In genomic region chr17:19558946-19559345, GRCh38 we compare ENCODE assay signal across 20 cellular contexts. TPM values are rescaled to one million over a fixed set of nuclear protein-coding genes. Genes with fewer than 3 reads are reported as not detected.
"Had no signal": no experiment of that assay in that cellular context is flagged by ENCODE, and none has a peak within 500 bp of the region (broad histone marks: within the 10 kb centered on the region; RNA-seq: fewer than 3 reads in every experiment).

No MANE protein-coding gene starts in this region.

- H3K9me3 ChIP-seq: SK-N-SH had no signal

- ATAC-seq: K562, Panc1 had no signal

- DNase-seq: Kasumi-1, MM.1S, NCI-H1092 treated with DMSO at 0.1 percent for 48 hours, NCI-H1436, NCI-H187, NCI-H2029 treated with DMSO at 0.1 percent for 48 hours, NCI-H2171 treated with DMSO at 0.1 percent for 48 hours, NCI-H524, NCI-H526 treated with DMSO at 0.1 percent for 48 hours, NCI-H748 treated with DMSO at 0.1 percent for 48 hours, SHP77, SK-N-SH, SW 1271 had no signal

- H3K4me2 ChIP-seq: KMS-11, SK-N-SH had no signal

- FAIRE-seq: HTR-8/SVneo, K562 had no signal

- H3K4me3 ChIP-seq: K562 had no signal

- H3K36me3 Mint-ChIP-seq: IgD-negative memory B cell had no signal

- H3K27ac Mint-ChIP-seq: IgD-negative memory B cell had no signal

- H3K9me2 ChIP-seq: SK-N-SH had no signal

- H3K27ac ChIP-seq: HL-60, KMS-11, RWPE1 had no signal

- H3K4me3 Mint-ChIP-seq: IgD-negative memory B cell had no signal

RNA-seq across cellular contexts. Expression of gene SLC47A1, which starts 25.3 kb away (rescaled TPM):
- total RNA-seq: K562 had no signal
- polyA plus RNA-seq: IgD-negative memory B cell, K562 had no signal
